ENCODE assay signal across 8 cellular contexts in the genomic region with DNA sequence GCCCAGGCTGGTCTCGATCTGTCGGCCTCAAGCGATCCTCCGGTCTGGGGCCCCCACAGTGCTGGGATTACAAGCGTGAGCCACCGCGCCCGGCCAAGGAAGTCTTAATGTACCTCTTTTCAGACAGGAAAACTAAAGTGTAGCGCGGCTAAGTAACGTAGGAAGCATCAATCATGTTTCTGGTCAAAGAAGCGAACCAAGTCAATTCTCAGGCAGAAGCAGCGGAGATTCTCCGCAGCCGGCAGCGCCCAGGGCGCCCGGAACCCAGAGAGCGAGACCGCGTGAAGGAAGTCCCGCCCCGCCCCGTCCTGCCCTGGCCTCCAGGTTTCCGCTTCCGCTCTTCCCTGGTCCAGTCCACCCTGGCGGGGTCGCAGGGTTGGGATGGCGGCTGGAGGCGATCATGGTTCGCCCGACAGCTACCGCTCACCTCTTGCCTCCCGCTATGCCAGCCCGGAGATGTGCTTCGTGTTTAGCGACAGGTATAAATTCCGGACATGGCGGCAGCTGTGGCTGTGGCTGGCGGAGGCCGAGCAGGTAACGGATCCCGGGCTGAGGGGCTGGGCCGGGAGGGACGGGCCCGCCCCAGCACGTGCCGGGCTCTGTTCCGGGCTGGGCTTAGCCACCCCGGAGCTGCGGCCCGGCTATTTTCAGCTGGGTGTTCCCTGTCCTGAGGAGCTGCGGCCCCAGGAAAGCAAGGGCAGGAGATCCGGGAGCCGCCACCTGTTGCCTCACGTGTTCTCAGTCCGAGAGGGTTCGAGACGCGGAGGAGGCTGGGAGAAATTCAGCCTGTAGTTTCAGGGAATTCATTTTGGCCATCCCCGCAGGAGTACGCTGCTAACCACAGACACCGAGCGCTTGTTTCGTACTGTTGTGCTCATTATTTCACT. TPM values are rescaled to one million over a fixed set of nuclear protein-coding genes. Genes with fewer than 3 reads are reported as not detected.
A peak's percentile ranks its signal among the peaks of the same experiment; 100 is the strongest.
DNase-seq lines count a peak whose midpoint lies in the region; ATAC-seq, FAIRE-seq and TF ChIP-seq lines count a peak whose summit lies in the region.

A gene (plus strand): TSS at position 323 of the 887 bp plus-strand sequence. CDS start 59 bp downstream, at position 382.

- intact Hi-C loops in head of caudate nucleus (cut with DNase I) = loop anchor here (5.0 to 10.0 kb wide), 3 partner anchors 169 to 814 kb away; a partner anchor contains a TSS
- intact Hi-C loops in pancreas (cut with DNase I) = no loop called here

- TF ChIP-seq CTCF in HEK293 (tag by site-specific recombination; IDR thresholded peaks at IDR 0.05) (peak; percentile 57; the same call in 1 of the 2 replicates), SU-DHL-6 (IDR thresholded peaks at IDR 0.05; ENCODE audit: insufficient read depth, low read length, poor library complexity, severe bottlenecking) (no peak), pancreas (IDR thresholded peaks at IDR 0.05) (no peak)

- no peaks in the 10 kb centered on the region for H3K27me3 Mint-ChIP-seq in activated naive CD8-positive, alpha-beta T cell treated with anti-CD3 and anti-CD28 coated beads, Interleukin-2, amount 10 ng/mL, durations not matched to agents 7 days and 5 days

- H3K9me2 ChIP-seq in SU-DHL-6 (replicated peaks; ENCODE audit: insufficient read depth, low read length) = no peaks in the 10 kb centered on the region

- no peaks in the 10 kb centered on the region for H3K9me3 Mint-ChIP-seq in activated naive CD8-positive, alpha-beta T cell treated with anti-CD3 and anti-CD28 coated beads, Interleukin-2, amount 10 ng/mL, durations not matched to agents 7 days and 5 days

- H3K9me3 ChIP-seq in HEK293 (ENCODE audit: control insufficient read depth, insufficient read depth, low read depth, low read length) (no peaks in the 10 kb centered on the region), SU-DHL-6 (ENCODE audit: insufficient read depth, low read length) (no peaks in the 10 kb centered on the region), pancreas (no peaks in the 10 kb centered on the region), thymus (ENCODE audit: control insufficient read depth) (no peaks in the 10 kb centered on the region)

- peak; percentile 89 for ATAC-seq in activated naive CD8-positive, alpha-beta T cell treated with anti-CD3 and anti-CD28 coated beads, Interleukin-2, amount 10 ng/mL, durations not matched to agents 7 days and 5 days (ENCODE audit: low read depth)
- peak; percentile 96 to 98 (median 96) for ATAC-seq in pancreas

- H3K4me1 ChIP-seq in HEK293 (ENCODE audit: control insufficient read depth, insufficient read depth, low read length) (peaks cover 5% of the 10 kb centered on the region; the same call in 1 of the 2 replicates), pancreas (peaks cover 0 to 21% (median 10%) of the 10 kb centered on the region in 3 donors), thymus (ENCODE audit: control insufficient read depth, insufficient read depth, low read length) (peaks cover 18% of the 10 kb centered on the region)

- H3K4me1 Mint-ChIP-seq in activated naive CD8-positive, alpha-beta T cell treated with anti-CD3 and anti-CD28 coated beads, Interleukin-2, amount 10 ng/mL, durations not matched to agents 7 days and 5 days = peaks cover 37% of the 10 kb centered on the region

- H3K27me3 ChIP-seq in SU-DHL-6 (ENCODE audit: low read length) (no peaks in the 10 kb centered on the region), pancreas (no peaks in the 10 kb centered on the region), thymus (ENCODE audit: control insufficient read depth, insufficient read depth) (no peaks in the 10 kb centered on the region)

- H3F3A ChIP-seq in SU-DHL-6 (ENCODE audit: insufficient read depth) = peaks cover 26% of the 10 kb centered on the region

- no peaks in the 10 kb centered on the region for H4K20me1 ChIP-seq in SU-DHL-6 (ENCODE audit: low read depth, low read length)

- H3K27ac Mint-ChIP-seq in activated naive CD8-positive, alpha-beta T cell treated with anti-CD3 and anti-CD28 coated beads, Interleukin-2, amount 10 ng/mL, durations not matched to agents 7 days and 5 days = peak within 1 kb of the TSS; percentile 98

- H3K79me2 ChIP-seq in SU-DHL-6 (ENCODE audit: insufficient read depth, low read length) = peaks cover 43% of the 10 kb centered on the region

- peak within 1 kb of the TSS; percentile 79 for H3K4me2 ChIP-seq in SU-DHL-6 (ENCODE audit: low read depth, low read length, poor library complexity, severe bottlenecking)

- H3K36me3 ChIP-seq in HEK293 (ENCODE audit: control insufficient read depth in 2 of 2, insufficient read depth in 1 of 2, low read length in 2 of 2) (peaks cover 24 to 32% of the 10 kb centered on the region in 2 experiments), SU-DHL-6 (ENCODE audit: low read length) (peaks cover 15% of the 10 kb centered on the region; the same call in 1 of the 2 replicates), pancreas (peaks cover 0 to 14% (median 0%) of the 10 kb centered on the region in 3 donors), thymus (ENCODE audit: control insufficient read depth, insufficient read depth) (peaks cover 19% of the 10 kb centered on the region)

- POLR2A ChIA-PET in HEK293 (lab: Yijun Ruan, JAX) = interaction anchor here (0.5 to 2.7 kb wide), 18 partner anchors 19 to 420 kb away, joined by 3 to 31 read pairs (median 4); a partner anchor contains a TSS
- POLR2A ChIA-PET in activated naive CD8-positive, alpha-beta T cell treated with anti-CD3 and anti-CD28 coated beads, Interleukin-2, amount 10 ng/mL, durations not matched to agents 7 days and 5 days (lab: Charles Lee) = interaction anchor here (0.6 to 5.7 kb wide), 33 partner anchors 11 to 812 kb away, joined by 3 to 74 read pairs (median 4); a partner anchor contains a TSS

- peak; percentile 97 for DNase-seq in GM03348 (ENCODE audit: low spot score)
- DNase-seq in NAMALWA (ENCODE audit: low spot score) = peak; percentile 90
- peak; percentile 89 for DNase-seq in activated naive CD8-positive, alpha-beta T cell treated with anti-CD3 and anti-CD28 coated beads, Interleukin-2, amount 10 ng/mL, durations not matched to agents 7 days and 5 days
- DNase-seq in head of caudate nucleus = peak; percentile 73 to 96 (median 90)
- peak; percentile 79 to 94 (median 88) for DNase-seq in pancreas

- H3K4me3 Mint-ChIP-seq in activated naive CD8-positive, alpha-beta T cell treated with anti-CD3 and anti-CD28 coated beads, Interleukin-2, amount 10 ng/mL, durations not matched to agents 7 days and 5 days = peak within 1 kb of the TSS; percentile 96

- peak within 1 kb of the TSS; percentile 71 for H3K9ac ChIP-seq in SU-DHL-6 (ENCODE audit: low read length)

- H3K27ac ChIP-seq in HEK293 (ENCODE audit: extremely low read depth, low read depth, low read length) (peak within 1 kb of the TSS; percentile 92), SU-DHL-6 (ENCODE audit: low read depth, low read length) (peak within 1 kb of the TSS; percentile 93), pancreas (peak within 1 kb of the TSS; percentile 50 to 81 (median 64)), thymus (ENCODE audit: low read depth) (peak within 1 kb of the TSS; percentile 95)

- peaks cover 10% of the 10 kb centered on the region for H3K36me3 Mint-ChIP-seq in activated naive CD8-positive, alpha-beta T cell treated with anti-CD3 and anti-CD28 coated beads, Interleukin-2, amount 10 ng/mL, durations not matched to agents 7 days and 5 days

- CTCF ChIA-PET in HEK293 (lab: Yijun Ruan, JAX) = interaction anchor here (0.9 to 4.5 kb wide), 7 partner anchors 21 to 850 kb away, joined by 3 to 28 read pairs (median 4); no protein-coding TSS in a partner anchor

- no peak for FAIRE-seq in pancreas (lab: Jason Lieb, UNC)

- peak within 1 kb of the TSS; percentile 92 for H3K4me3 ChIP-seq in HEK293 (ENCODE audit: low read depth, low read length)
- H3K4me3 ChIP-seq in SU-DHL-6 (ENCODE audit: insufficient read depth, low read length, poor library complexity, severe bottlenecking) = peak within 1 kb of the TSS; percentile 89
- H3K4me3 ChIP-seq in pancreas = peak within 1 kb of the TSS; percentile 51 to 91 (median 63)
- peak within 1 kb of the TSS; percentile 65 for H3K4me3 ChIP-seq in thymus (ENCODE audit: low read length)

- 0% methylated on average over 62 to 65 of the region's 65 CpGs for WGBS in pancreas, 2 donors
- under 1% methylated on average over 65 of the region's 65 CpGs for WGBS in thymus

- peak within 1 kb of the TSS; percentile 61 for H2AFZ ChIP-seq in SU-DHL-6 (ENCODE audit: low read depth, low read length, severe bottlenecking)

TF ChIP-seq in HEK293, 187 proteins besides CTCF, POLR2A, EP300 and RAD21 (continues in another document):
- TF ChIP-seq ZNF354C (tag by site-specific recombination; IDR thresholded peaks at IDR 0.05; ENCODE audit: borderline replicate concordance, low read depth) (no peak), ZNF530 (tag by site-specific recombination; IDR thresholded peaks at IDR 0.05; ENCODE audit: low read depth) (no peak), ZIC2 (tag by site-specific recombination; IDR thresholded peaks at IDR 0.05) (no peak), ZNF549 (tag by site-specific recombination; IDR thresholded peaks at IDR 0.05) (no peak), ZNF707 (tag by site-specific recombination; IDR thresholded peaks at IDR 0.05) (no peak), ZNF776 (tag by site-specific recombination; IDR thresholded peaks at IDR 0.05; ENCODE audit: borderline replicate concordance) (no peak), ZBTB8A (tag by site-specific recombination; IDR thresholded peaks at IDR 0.05) (peak; percentile 66)
- TF ChIP-seq, protein P1, sequence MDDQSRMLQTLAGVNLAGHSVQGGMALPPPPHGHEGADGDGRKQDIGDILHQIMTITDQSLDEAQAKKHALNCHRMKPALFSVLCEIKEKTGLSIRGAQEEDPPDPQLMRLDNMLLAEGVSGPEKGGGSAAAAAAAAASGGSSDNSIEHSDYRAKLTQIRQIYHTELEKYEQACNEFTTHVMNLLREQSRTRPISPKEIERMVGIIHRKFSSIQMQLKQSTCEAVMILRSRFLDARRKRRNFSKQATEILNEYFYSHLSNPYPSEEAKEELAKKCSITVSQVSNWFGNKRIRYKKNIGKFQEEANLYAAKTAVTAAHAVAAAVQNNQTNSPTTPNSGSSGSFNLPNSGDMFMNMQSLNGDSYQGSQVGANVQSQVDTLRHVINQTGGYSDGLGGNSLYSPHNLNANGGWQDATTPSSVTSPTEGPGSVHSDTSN (CRISPR knock-in tag; IDR thresholded peaks at IDR 0.05) = peak; percentile 86

RNA-seq across cellular contexts. Expression of the gene that starts here (rescaled TPM):
- total RNA-seq in activated naive CD8-positive, alpha-beta T cell treated with anti-CD3 and anti-CD28 coated beads, Interleukin-2, amount 10 ng/mL, durations not matched to agents 7 days and 5 days = 10 to 100 TPM; 83.6 to 93.9 TPM
- total RNA-seq in pancreas = 10 to 100 TPM; 18.9 to 35.7 (median 25.1) TPM
- polyA plus RNA-seq in pancreas = 10 to 100 TPM; 23.6 to 31.5 TPM
- 58.0 TPM for polyA plus RNA-seq in thymus

Comparison
In these comparisons a context has a peak if more than half of its experiments do, and no peak if none do; other contexts are left out.
1. Peak in every context shown above with its lines: DNase-seq, ATAC-seq, H3K4me3 ChIP-seq and H3K27ac ChIP-seq.